ENCODE assay signal across 1 cellular context in genomic region chr15:75678324-75678690, GRCh38. TPM values are rescaled to one million over a fixed set of nuclear protein-coding genes. Genes with fewer than 3 reads are reported as not detected.
"Had no signal": no experiment of that assay in that cellular context is flagged by ENCODE, and none has a peak within 500 bp of the region (broad histone marks: within the 10 kb centered on the region; RNA-seq: fewer than 3 reads in every experiment).

No MANE protein-coding gene starts in this region.

RNA-seq across cellular contexts. Expression of gene CSPG4, which starts 34.3 kb away (rescaled TPM):
- polyA plus RNA-seq: IgD-negative memory B cell had no signal
